In genomic region chr9:17380126-17380861, GRCh38 we compare ENCODE assay signal across 24 cellular contexts.
"Had no signal": no experiment of that assay in that cellular context is flagged by ENCODE, and none has a peak within 500 bp of the region (broad histone marks: within the 10 kb centered on the region; RNA-seq: fewer than 3 reads in every experiment).

No MANE protein-coding gene starts in this region.

- FAIRE-seq: kidney had no signal

- H3K27me3 ChIP-seq: left lung, neural progenitor cell, ovary, right atrium auricular region, right lobe of liver, stomach, testis, thyroid gland, transverse colon, upper lobe of left lung, vagina had no signal

- H3K36me3 ChIP-seq: left lung, lower lobe of right lung, neural progenitor cell, ovary, right atrium auricular region, right lobe of liver, stomach, thyroid gland, transverse colon, upper lobe of left lung, vagina had no signal

- H3K4me3 ChIP-seq: left lung, lower lobe of right lung, neural progenitor cell, ovary, right atrium auricular region, right lobe of liver, smooth muscle cell, stomach, testis, thyroid gland, transverse colon, upper lobe of left lung, vagina had no signal

- ATAC-seq: left colon; left lung; lower lobe of right lung; natural killer cell; right lobe of liver; stimulated activated naive B cell treated with anti-CD40 and anti-IgM and Interleukin-4, amounts not matched to agents 10 μg/mL and 1 μg/mL and 100 μg/mL, for 72 hours; stimulated activated naive CD8-positive, alpha-beta T cell treated with anti-CD3 and anti-CD28 coated beads, Interleukin-15, Interleukin-2, amounts not matched to agents 100 U/mL and 50 U/mL, for 24 hours had no signal

- DNase-seq: hippocampal formation; kidney; left colon; left lung; lower lobe of right lung; mesendoderm; naive B cell; natural killer cell; nephron progenitor cell; ovary; right lobe of liver; stimulated activated CD4-positive, alpha-beta T cell treated with anti-CD3 and anti-CD28 coated beads, Interleukin-1b, Interleukin-23, amount 100 ng/mL, for 48 hours; stimulated activated CD4-positive, alpha-beta T cell treated with anti-CD3 and anti-CD28 coated beads, Interleukin-4, amount 100 ng/mL, for 1 hour; stimulated activated naive B cell treated with anti-CD40 and anti-IgM and Interleukin-4, amounts not matched to agents 10 μg/mL and 1 μg/mL and 100 μg/mL, for 72 hours; stimulated activated naive CD8-positive, alpha-beta T cell treated with anti-CD3 and anti-CD28 coated beads, Interleukin-15, Interleukin-2, amounts not matched to agents 100 U/mL and 50 U/mL, for 24 hours; stomach; testis; thyroid gland; transverse colon; upper lobe of left lung had no signal

- H3K27ac ChIP-seq: left lung, lower lobe of right lung, neural progenitor cell, ovary, right atrium auricular region, right lobe of liver, stomach, testis, thyroid gland, transverse colon, upper lobe of left lung, vagina had no signal
